Comparison of ENCODE assay signal across 2 cellular contexts in genomic region chr2:172399765-172400164, GRCh38.
A peak's percentile ranks its signal among the peaks of the same experiment; 100 is the strongest.
TF ChIP-seq lines count a peak whose summit lies in the region.

No MANE protein-coding gene starts in this region.

TF ChIP-seq in H1, 55 proteins besides CTCF, POLR2A, EP300 and RAD21:
- TF ChIP-seq SP2 (IDR thresholded peaks at IDR 0.05; ENCODE audit: low read length) (no peak), YY1 (IDR thresholded peaks at IDR 0.05; ENCODE audit: low read depth, low read length) (no peak), SP1 (IDR thresholded peaks at IDR 0.05; ENCODE audit: low read depth, low read length) (no peak), ATF2 (IDR thresholded peaks at IDR 0.05; ENCODE audit: low read length) (no peak), MAX (IDR thresholded peaks at IDR 0.05) (no peak), GTF2F1 (IDR thresholded peaks at IDR 0.05; ENCODE audit: borderline replicate concordance, low read depth, low read length) (no peak), SIX5 (IDR thresholded peaks at IDR 0.05; ENCODE audit: low read depth, low read length) (no peak), NANOG (IDR thresholded peaks at IDR 0.05; ENCODE audit: insufficient read depth, low read depth, low read length, poor library complexity, severe bottlenecking) (no peak), RBBP5 (IDR thresholded peaks at IDR 0.05; ENCODE audit: borderline replicate concordance, low read depth, low read length) (no peak), NRF1 (IDR thresholded peaks at IDR 0.05; ENCODE audit: low read depth, low read length) (no peak), BRCA1 (IDR thresholded peaks at IDR 0.05; ENCODE audit: low read depth, low read length) (no peak), EZH2 (IDR thresholded peaks at IDR 0.05; ENCODE audit: low read depth, low read length, severe bottlenecking) (no peak)
TF ChIP-seq in H1: peak in this region for 0.

TF ChIP-seq in HepG2, 621 proteins besides CTCF, POLR2A, EP300 and RAD21:
- TF ChIP-seq NCOR1 (IDR thresholded peaks at IDR 0.05; ENCODE audit: borderline replicate concordance, low read length) (0 out of 2 replicates have a peak, but pooled peaks have one; percentile 34), THRA (CRISPR knock-in tag; IDR thresholded peaks at IDR 0.05; ENCODE audit: borderline replicate concordance) (peak; percentile 51; the same call in 1 of the 2 replicates), FOXP1 (IDR thresholded peaks at IDR 0.05) (no peak), FOXP1 (CRISPR knock-in tag; IDR thresholded peaks at IDR 0.05) (peak; percentile 42; the same call in 1 of the 2 replicates), TFE3 (CRISPR knock-in tag; IDR thresholded peaks at IDR 0.05) (0 out of 2 replicates have a peak, but pooled peaks have one; percentile 22), SNAPC5 (CRISPR knock-in tag; IDR thresholded peaks at IDR 0.05; ENCODE audit: borderline replicate concordance) (no peak), ZNF282 (IDR thresholded peaks at IDR 0.05; ENCODE audit: partially characterized antibody) (no peak), RXRB (CRISPR knock-in tag; IDR thresholded peaks at IDR 0.05; ENCODE audit: borderline replicate concordance) (peak; percentile 37; the same call in 1 of the 2 replicates), ARID5B (CRISPR knock-in tag; IDR thresholded peaks at IDR 0.05) (peak; percentile 30; the same call in 1 of the 2 replicates), THYN1 (CRISPR knock-in tag; IDR thresholded peaks at IDR 0.05; ENCODE audit: borderline replicate concordance, low read depth) (0 out of 2 replicates have a peak, but pooled peaks have one; percentile 47), ZNF589 (CRISPR knock-in tag; conservative IDR thresholded peaks at IDR 0.05) (no peak), REPIN1 (CRISPR knock-in tag; IDR thresholded peaks at IDR 0.05; ENCODE audit: borderline replicate concordance, low read depth) (no peak), GATAD1 (CRISPR knock-in tag; IDR thresholded peaks at IDR 0.05) (no peak), HNF4A (CRISPR knock-in tag; IDR thresholded peaks at IDR 0.05) (peak; percentile 68), BHLHE40 (IDR thresholded peaks at IDR 0.05; ENCODE audit: low read length) (peak; percentile 73), CEBPB (IDR thresholded peaks at IDR 0.05; ENCODE audit: borderline replicate concordance, low read depth, low read length) (0 out of 2 replicates have a peak, but pooled peaks have one; percentile 1), SALL1 (CRISPR knock-in tag; IDR thresholded peaks at IDR 0.05) (peak; percentile 28; the same call in 1 of the 2 replicates), SRF (IDR thresholded peaks at IDR 0.05; ENCODE audit: low read depth, low read length) (peak; percentile 73), ZNF234 (CRISPR knock-in tag; conservative IDR thresholded peaks at IDR 0.05) (no peak), PRPF4 (IDR thresholded peaks at IDR 0.05; ENCODE audit: low read depth, low read length, poor library complexity, severe bottlenecking) (no peak), ARID3A (IDR thresholded peaks at IDR 0.05; ENCODE audit: low read depth, low read length) (no peak), SOX5 (CRISPR knock-in tag; IDR thresholded peaks at IDR 0.05; ENCODE audit: borderline replicate concordance) (peak; percentile 57), CHCHD3 (CRISPR knock-in tag; IDR thresholded peaks at IDR 0.05) (no peak)
